In genomic region chr14:23142826-23143225, GRCh38 we compare ENCODE assay signal across 15 cellular contexts. TPM values are rescaled to one million over a fixed set of nuclear protein-coding genes. Genes with fewer than 3 reads are reported as not detected.
"Had no signal": no experiment of that assay in that cellular context is flagged by ENCODE, and none has a peak within 500 bp of the region (broad histone marks: within the 10 kb centered on the region; RNA-seq: fewer than 3 reads in every experiment).

No MANE protein-coding gene starts in this region.

- H3K9me3 Mint-ChIP-seq: activated CD4-positive, alpha-beta memory T cell treated with anti-CD3 and anti-CD28 coated beads, Interleukin-2, amount 10 ng/mL, durations not matched to agents 7 days and 5 days; stimulated activated naive B cell treated with anti-CD40 and anti-IgM and Interleukin-4, amounts not matched to agents 10 μg/mL and 1 μg/mL and 100 μg/mL, for 72 hours; T-cell had no signal

- H3K36me3 ChIP-seq: cardiac muscle cell had no signal

- H3K27ac Mint-ChIP-seq: activated CD4-positive, alpha-beta memory T cell treated with anti-CD3 and anti-CD28 coated beads, Interleukin-2, amount 10 ng/mL, durations not matched to agents 7 days and 5 days; stimulated activated naive B cell treated with anti-CD40 and anti-IgM and Interleukin-4, amounts not matched to agents 10 μg/mL and 1 μg/mL and 100 μg/mL, for 72 hours; T-cell had no signal

- H3K4me1 ChIP-seq: spleen had no signal

- H3K4me3 ChIP-seq: cardiac muscle cell, left lung, spleen, suprapubic skin had no signal

- ATAC-seq: stimulated activated naive B cell treated with anti-CD40 and anti-IgM and Interleukin-4, amounts not matched to agents 10 μg/mL and 1 μg/mL and 100 μg/mL, for 72 hours; T-cell had no signal

- H3K36me3 Mint-ChIP-seq: stimulated activated naive B cell treated with anti-CD40 and anti-IgM and Interleukin-4, amounts not matched to agents 10 μg/mL and 1 μg/mL and 100 μg/mL, for 72 hours; T-cell had no signal

- H3K9me3 ChIP-seq: left lung, spleen, suprapubic skin had no signal

- H3K27me3 ChIP-seq: cardiac muscle cell, left lung, spleen, suprapubic skin had no signal

- H3K4me3 Mint-ChIP-seq: activated CD4-positive, alpha-beta memory T cell treated with anti-CD3 and anti-CD28 coated beads, Interleukin-2, amount 10 ng/mL, durations not matched to agents 7 days and 5 days; stimulated activated naive B cell treated with anti-CD40 and anti-IgM and Interleukin-4, amounts not matched to agents 10 μg/mL and 1 μg/mL and 100 μg/mL, for 72 hours; T-cell had no signal

- H3K27ac ChIP-seq: cardiac muscle cell, epithelial cell of prostate, left lung, spleen, VCaP had no signal

- DNase-seq: activated CD4-positive, alpha-beta memory T cell treated with anti-CD3 and anti-CD28 coated beads, Interleukin-2, amount 10 ng/mL, durations not matched to agents 7 days and 5 days; activated T-cell treated with anti-CD3 and anti-CD28 coated beads, Interleukin-2, amount 50 U/mL, for 48 hours; effector CD8-positive, alpha-beta T cell; spleen; stimulated activated CD4-positive, alpha-beta T cell treated with anti-CD3 and anti-CD28 coated beads, Interleukin-1b, Interleukin-23, amount 100 ng/mL, for 48 hours; stimulated activated naive B cell treated with anti-CD40 and anti-IgM and Interleukin-4, amounts not matched to agents 10 μg/mL and 1 μg/mL and 100 μg/mL, for 72 hours; T-cell had no signal

- H3K4me1 Mint-ChIP-seq: T-cell had no signal

RNA-seq across cellular contexts. Expression of gene CEBPE, which starts 23.8 kb away (rescaled TPM):
- total RNA-seq: astrocyte, cardiac muscle cell, SK-MEL-5, suprapubic skin, ureter had no signal

RNA-seq across cellular contexts. Expression of gene CIROP, which starts 38.0 kb away (rescaled TPM):
- total RNA-seq: activated CD4-positive, alpha-beta memory T cell treated with anti-CD3 and anti-CD28 coated beads, Interleukin-2, amount 10 ng/mL, durations not matched to agents 7 days and 5 days; astrocyte; left lung; SK-MEL-5; spleen; suprapubic skin; T-cell; ureter had no signal
